In the genomic region with DNA sequence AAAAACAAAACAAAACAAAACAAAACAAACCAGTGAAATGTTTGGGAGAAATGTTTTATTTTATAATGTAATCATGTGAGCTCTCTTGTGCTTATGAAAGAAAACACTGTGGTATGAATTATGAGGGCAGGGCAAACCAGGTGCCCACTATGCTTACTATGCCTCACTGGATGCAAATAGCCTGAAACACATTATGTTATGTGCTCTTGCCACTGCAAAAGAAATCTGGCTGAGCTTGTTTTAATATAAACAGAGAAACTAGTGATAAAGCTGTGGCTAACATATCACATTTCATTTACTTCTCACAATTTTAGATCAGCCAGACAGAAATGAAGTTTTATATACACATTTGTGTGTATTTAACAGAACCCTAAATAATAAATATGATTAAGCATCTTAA, we compare ENCODE assay signal across 20 cellular contexts.
"Had no signal": no experiment of that assay in that cellular context is flagged by ENCODE, and none has a peak within 500 bp of the region (broad histone marks: within the 10 kb centered on the region; RNA-seq: fewer than 3 reads in every experiment).

No MANE protein-coding gene starts in this region.

- H3K27ac ChIP-seq: body of pancreas, coronary artery, gastrocnemius medialis, thyroid gland, vagina had no signal

- H3K4me1 ChIP-seq: gastrocnemius medialis, thyroid gland, vagina had no signal

- H3K4me2 ChIP-seq: smooth muscle cell had no signal

- H3K9me3 ChIP-seq: body of pancreas, gastrocnemius medialis, thyroid gland, vagina had no signal

- ATAC-seq: activated CD4-positive, CD25-positive, alpha-beta regulatory T cell treated with anti-CD3 and anti-CD28 coated beads, Interleukin-2, amount 50 U/mL, for 24 hours; activated CD8-positive, alpha-beta memory T cell treated with anti-CD3 and anti-CD28 coated beads, Interleukin-2, amount 10 ng/mL, durations not matched to agents 7 days and 5 days; activated naive CD4-positive, alpha-beta T cell treated with anti-CD3 and anti-CD28 coated beads, Interleukin-2, amount 50 U/mL, for 72 hours; body of pancreas; gastrocnemius medialis; left lobe of liver; naive thymus-derived CD4-positive, alpha-beta T cell; right cardiac atrium had no signal

- DNase-seq: activated CD4-positive, alpha-beta T cell treated with anti-CD3 and anti-CD28 coated beads, Interleukin-2, amount 50 U/mL, for 4 hours; activated CD8-positive, alpha-beta memory T cell treated with anti-CD3 and anti-CD28 coated beads, Interleukin-2, amount 10 ng/mL, durations not matched to agents 7 days and 5 days; activated effector memory CD4-positive, alpha-beta T cell treated with Interleukin-2 at 50 U/mL for 16 hours; activated T-cell treated with anti-CD3 and anti-CD28 coated beads, Interleukin-2, amount 50 U/mL, for 24 hours; amniotic stem cell; body of pancreas; central memory CD4-positive, alpha-beta T cell; effector CD8-positive, alpha-beta T cell; gastrocnemius medialis; islet precursor cell; mammary epithelial cell; naive thymus-derived CD4-positive, alpha-beta T cell; right cardiac atrium; thyroid gland had no signal

- H3K36me3 ChIP-seq: gastrocnemius medialis, thyroid gland, vagina had no signal

- H3K4me3 ChIP-seq: body of pancreas, coronary artery, gastrocnemius medialis, smooth muscle cell, thyroid gland, vagina had no signal

- H3K27me3 ChIP-seq: body of pancreas, gastrocnemius medialis, thyroid gland, vagina had no signal
